8 cellular contexts compared by ENCODE assay signal in the genomic region with DNA sequence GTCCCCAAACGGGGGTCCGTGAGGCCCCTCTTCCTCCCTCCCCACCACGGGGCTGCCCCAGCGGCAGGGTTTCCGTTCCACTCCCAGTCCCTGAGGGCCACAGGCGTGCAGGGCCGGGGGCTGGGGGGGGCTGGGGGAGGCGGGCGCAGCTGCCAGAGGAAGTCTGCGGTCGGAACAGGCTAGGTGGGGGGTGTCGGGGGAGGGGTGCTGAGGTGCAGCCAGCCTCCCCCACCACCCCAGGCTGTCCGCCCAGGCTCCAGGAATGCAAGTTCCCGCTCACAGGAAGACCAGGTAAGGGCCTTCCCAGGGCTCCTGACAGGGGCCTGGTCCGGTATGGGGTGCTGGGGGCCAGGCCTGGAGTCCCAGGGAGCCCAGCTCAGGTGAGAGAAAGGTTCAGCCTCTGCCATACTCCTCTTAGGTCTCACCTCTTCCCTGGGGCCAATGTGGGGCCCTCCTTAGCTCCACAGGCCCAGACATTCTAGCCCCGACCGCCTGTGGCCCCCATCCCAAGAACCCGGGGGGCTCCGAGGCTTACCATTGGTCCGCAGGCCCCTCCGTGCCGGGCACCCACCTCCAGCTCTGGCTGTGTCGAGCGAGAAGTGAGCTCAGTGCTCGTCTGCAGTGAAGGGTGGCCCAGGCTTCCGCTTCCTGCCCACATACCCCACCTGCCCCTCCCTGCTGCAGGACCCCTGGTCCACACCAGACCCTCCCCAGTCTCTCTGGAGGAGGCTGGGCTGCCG. TPM values are rescaled to one million over a fixed set of nuclear protein-coding genes. Genes with fewer than 3 reads are reported as not detected.
DNase-seq lines count a peak whose midpoint lies in the region; ATAC-seq and TF ChIP-seq lines count a peak whose summit lies in the region.

TSS of gene PTPRCAP (minus strand) at position 601 of the 740 bp plus-strand sequence. CDS start at position 538, 63 bp downstream.

- peak within 1 kb of the TSS; percentile 95 for H3K27ac Mint-ChIP-seq in activated naive CD4-positive, alpha-beta T cell treated with anti-CD3 and anti-CD28 coated beads, Interleukin-2, amount 50 U/mL, for 24 hours

- POLR2A ChIA-PET in RWPE1 (lab: Yijun Ruan, JAX; ENCODE audit: low non-redundant PET): interaction anchor here (0.7 kb wide), 1 partner anchor 36 kb away, joined by 3 read pairs; no protein-coding TSS in a partner anchor

- no peaks in the 10 kb centered on the region for H3K27me3 Mint-ChIP-seq in activated naive CD4-positive, alpha-beta T cell treated with anti-CD3 and anti-CD28 coated beads, Interleukin-2, amount 50 U/mL, for 24 hours

- TF ChIP-seq CTCF in GM13976 (IDR thresholded peaks at IDR 0.05; ENCODE audit: borderline replicate concordance, control extremely low read depth, extremely low read depth, insufficient read depth, missing control alignments) (no peak), RWPE1 (conservative IDR thresholded peaks at IDR 0.05; ENCODE audit: low read depth) (no peak), psoas muscle (IDR thresholded peaks at IDR 0.05) (no peak)

- DNase-seq in GM13976 (ENCODE audit: low spot score) (peak; percentile 81), RWPE1 (ENCODE audit: low spot score) (no peak), psoas muscle (peak in 1 of 2 donors; percentile 55), middle frontal gyrus (ENCODE audit: extremely low spot score, low spot score) (no peak), NCI-H1092 treated with DMSO at 0.1 percent for 48 hours (lab: John Stamatoyannopoulos, UW) (no peak), NCI-H1048 (lab: John Stamatoyannopoulos, UW) (no peak), anterior cingulate cortex (lab: John Stamatoyannopoulos, UW) (no peak)

- H3K4me3 ChIP-seq in psoas muscle: no peak within 1 kb of the TSS

- H3K27ac ChIP-seq in RWPE1: peak within 1 kb of the TSS; percentile 87
- H3K27ac ChIP-seq in psoas muscle: peak within 1 kb of the TSS; percentile 23

- peaks cover 3% of the 10 kb centered on the region for H3K4me1 ChIP-seq in psoas muscle

- peak within 1 kb of the TSS; percentile 89 for H3K4me3 Mint-ChIP-seq in activated naive CD4-positive, alpha-beta T cell treated with anti-CD3 and anti-CD28 coated beads, Interleukin-2, amount 50 U/mL, for 24 hours

- H3K36me3 Mint-ChIP-seq in activated naive CD4-positive, alpha-beta T cell treated with anti-CD3 and anti-CD28 coated beads, Interleukin-2, amount 50 U/mL, for 24 hours: peaks cover 3% of the 10 kb centered on the region

- H3K27me3 ChIP-seq in psoas muscle (ENCODE audit: insufficient read depth in 3 of 3, low read length in 2 of 3): no peaks in the 10 kb centered on the region

- CTCF ChIA-PET in RWPE1 (lab: Yijun Ruan, JAX): interaction anchor here (0.6 to 1.2 kb wide), 3 partner anchors 68 to 524 kb away, joined by 3 read pairs; partner anchors contain the start of gene PITPNM1

- H3K9me3 Mint-ChIP-seq in activated naive CD4-positive, alpha-beta T cell treated with anti-CD3 and anti-CD28 coated beads, Interleukin-2, amount 50 U/mL, for 24 hours: no peaks in the 10 kb centered on the region

- H3K36me3 ChIP-seq in psoas muscle (ENCODE audit: insufficient read depth in 1 of 2, low read depth in 1 of 2): peaks cover 6 to 82% of the 10 kb centered on the region in 2 donors

- no peak for ATAC-seq in psoas muscle

- H3K4me1 Mint-ChIP-seq in activated naive CD4-positive, alpha-beta T cell treated with anti-CD3 and anti-CD28 coated beads, Interleukin-2, amount 50 U/mL, for 24 hours: peaks cover 67% of the 10 kb centered on the region

- intact Hi-C loops in psoas muscle (cut with DNase I): no loop called here

- in situ Hi-C loops in GM13976 (cut with MboI; ENCODE audit: low sequenced_read_pairs, unreplicated experiment): no loop called here

- 69 to 75% (median 75%) methylated on average over 18 to 27 of the region's 27 CpGs for WGBS in psoas muscle, 3 donors

- H3K9me3 ChIP-seq in psoas muscle: no peaks in the 10 kb centered on the region

RNA-seq across cellular contexts. Expression of gene PTPRCAP, which starts in this region (rescaled TPM):
- total RNA-seq in psoas muscle: 1 to 10 TPM in 3 of 4 donors, under 1 TPM in 1; 0.89 to 1.4 (median 1.0) TPM
- polyA plus RNA-seq in psoas muscle: 1 to 10 TPM in 1 of 3 donors, under 1 TPM in 2; 0.25 to 1.3 (median 0.65) TPM
